In the genomic region with DNA sequence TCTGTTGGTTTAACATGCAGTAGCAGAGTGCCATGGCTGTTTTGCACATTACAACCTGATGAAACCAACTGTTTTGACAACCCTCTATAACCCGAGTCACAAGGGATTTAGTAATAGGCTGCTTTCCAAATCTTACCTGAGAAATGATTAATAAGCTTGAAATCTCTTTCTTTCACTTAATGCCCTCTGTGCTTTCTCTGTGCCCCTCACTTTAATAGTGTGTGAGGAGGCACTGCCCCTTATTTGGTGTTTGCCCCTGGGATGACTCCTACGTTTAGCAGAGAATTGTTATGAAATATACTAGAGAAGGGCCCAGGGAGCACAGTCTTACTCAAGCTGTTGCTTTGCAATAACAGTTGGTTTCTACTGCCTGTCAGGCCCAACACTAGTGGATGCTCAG, we compare ENCODE assay signal across 19 cellular contexts. TPM values are rescaled to one million over a fixed set of nuclear protein-coding genes. Genes with fewer than 3 reads are reported as not detected.
A peak's percentile ranks its signal among the peaks of the same experiment; 100 is the strongest.
DNase-seq lines count a peak whose midpoint lies in the region; ATAC-seq and TF ChIP-seq lines count a peak whose summit lies in the region.
"Had no signal": no experiment of that assay in that cellular context is flagged by ENCODE, and none has a peak within 500 bp of the region (broad histone marks: within the 10 kb centered on the region; RNA-seq: fewer than 3 reads in every experiment).

No MANE protein-coding gene starts in this region.

- no TSS peak for BruUV-seq in mammary epithelial cell (replicated peaks; lab: Mats Ljungman, UMichigan)

- intact Hi-C loops in mammary epithelial cell (cut with micrococcal nuclease) (no loop called here), sciatic nerve (cut with DNase I) (no loop called here), left ventricle myocardium superior (cut with micrococcal nuclease) (no loop called here)

- peak overlapping the region; percentile 22 for H2AFZ ChIP-seq in mammary epithelial cell (ENCODE audit: low read depth, low read length)
- H2AFZ ChIP-seq: PC-9 had no signal

- no peaks in the 10 kb centered on the region for H3K9me3 ChIP-seq in mammary epithelial cell (replicated peaks; ENCODE audit: insufficient read depth, low read length)
- H3K9me3 ChIP-seq: SJCRH30 had no signal

- H3K9ac ChIP-seq in mammary epithelial cell (ENCODE audit: insufficient read depth, low read length), result no peak overlapping the region

- H3K27ac ChIP-seq in mammary epithelial cell (ENCODE audit: insufficient read depth, low read depth, low read length) (no peak overlapping the region), foreskin keratinocyte (no peak overlapping the region)
- H3K27ac ChIP-seq: PC-9, SJCRH30 had no signal

- H3K4me1 ChIP-seq in mammary epithelial cell (ENCODE audit: insufficient read depth, low read length) (peaks cover 31% of the 10 kb centered on the region), foreskin keratinocyte (peaks cover 9% of the 10 kb centered on the region)
- H3K4me1 ChIP-seq: SJCRH30 had no signal

- in situ Hi-C loops in mammary epithelial cell (cut with MboI; ENCODE audit: low sequenced_read_pairs in 2 of 2), result no loop called here

- WGBS in mammary epithelial cell (ENCODE audit: low coverage, missing lambda C conversion rate), result 0% methylated on average over 2 of the region's 2 CpGs

- H3K36me3 ChIP-seq in mammary epithelial cell (ENCODE audit: insufficient read depth, low read length), result no peaks in the 10 kb centered on the region
- H3K36me3 ChIP-seq: SJCRH30 had no signal

- H3K27me3 ChIP-seq in mammary epithelial cell (ENCODE audit: insufficient read depth, low read length), result no peaks in the 10 kb centered on the region
- no peaks in the 10 kb centered on the region for H3K27me3 ChIP-seq in foreskin keratinocyte
- H3K27me3 ChIP-seq: SJCRH30 had no signal

- CTCF ChIA-PET in mammary epithelial cell (lab: Charles Lee; ENCODE audit: low non-redundant PET), result no interaction called here

- H4K20me1 ChIP-seq in mammary epithelial cell (ENCODE audit: insufficient read depth, low read length), result no peaks in the 10 kb centered on the region

- H3K4me3 ChIP-seq in mammary epithelial cell (replicated peaks in 1 of 3; ENCODE audit: insufficient read depth in 1 of 3, low read depth in 2 of 3, low read length in 3 of 3), result no peak overlapping the region
- H3K4me3 ChIP-seq: PC-9, SJCRH30 had no signal

- TF ChIP-seq CTCF in mammary epithelial cell (conservative IDR thresholded peaks at IDR 0.05 in 1 of 2, IDR thresholded peaks at IDR 0.05 in 1 of 2; ENCODE audit: extremely low read depth in 1 of 2, insufficient read depth in 1 of 2, low read depth in 1 of 2, low read length in 2 of 2) (no peak), foreskin keratinocyte (conservative IDR thresholded peaks at IDR 0.05) (no peak)

- ATAC-seq in foreskin keratinocyte, result peak; percentile 49
- peak; percentile 49 for ATAC-seq in sciatic nerve
- ATAC-seq in left ventricle myocardium superior, result no peak

- no peak overlapping the region for H3K4me2 ChIP-seq in mammary epithelial cell (ENCODE audit: insufficient read depth, low read depth, low read length)
- H3K4me2 ChIP-seq: PC-9 had no signal

- H3K79me2 ChIP-seq in mammary epithelial cell (ENCODE audit: insufficient read depth, low read length), result no peaks in the 10 kb centered on the region

- DNase-seq in SKM-1 treated with dmso at 0.1 percent for 144 hours (lab: John Stamatoyannopoulos, UW; ENCODE audit: unreplicated experiment) (peak; percentile 8), SKM-1 (lab: John Stamatoyannopoulos, UW; ENCODE audit: unreplicated experiment) (no peak), mammary epithelial cell (peak; percentile 85), foreskin keratinocyte (peak; percentile 45 to 71), sciatic nerve (ENCODE audit: low spot score) (no peak), left ventricle myocardium superior (no peak), anterior cingulate cortex (lab: John Stamatoyannopoulos, UW) (no peak)
- DNase-seq in stimulated activated CD4-positive, alpha-beta T cell treated with anti-CD3 and anti-CD28 coated beads, Interleukin-4, amount 100 ng/mL, for 1 hour, result no peak
- DNase-seq: 8988T, DMS 273 treated with DMSO at 0.1 percent for 48 hours, H7, Karpas-422, MM.1S, NCI-H1105, NCI-H1694, NCI-H524, SJCRH30 had no signal

- dilution Hi-C loops in mammary epithelial cell (cut with HindIII; ENCODE audit: low sequenced_read_pairs), result no loop called here

RNA-seq across cellular contexts. Expression of a gene that starts 31.0 kb away (rescaled TPM):
- total RNA-seq in mammary epithelial cell (1 to 10 TPM; 1.2 to 1.3 TPM), foreskin keratinocyte (0.20 and 0.25 TPM in 2 replicates), sciatic nerve (1.7 TPM), left ventricle myocardium superior (0.79 TPM)
- polyA plus RNA-seq in mammary epithelial cell (0.87 TPM), foreskin keratinocyte (0.08 and 0.13 TPM in 2 replicates)
- polyA minus RNA-seq in mammary epithelial cell, result not detected
- polyA plus RNA-seq: IgD-negative memory B cell had no signal

Comparison
In these comparisons a context has a peak if more than half of its experiments do, and no peak if none do; other contexts are left out.
1. DNase-seq: peak in SKM-1 treated with dmso at 0.1 percent for 144 hours (single experiment), mammary epithelial cell (single experiment) and foreskin keratinocyte (2 of 2); none in SKM-1 (single experiment), sciatic nerve (single experiment), left ventricle myocardium superior (single experiment), stimulated activated CD4-positive, alpha-beta T cell treated with anti-CD3 and anti-CD28 coated beads, Interleukin-4, amount 100 ng/mL, for 1 hour (single experiment) and anterior cingulate cortex (0 of 58).